1 cellular context compared by ENCODE assay signal in genomic region chr3:63343674-63344073, GRCh38.
TF ChIP-seq lines count a peak whose summit lies in the region.

No MANE protein-coding gene starts in this region.

TF ChIP-seq in K562, 482 proteins besides CTCF, POLR2A, EP300 and RAD21 (continued from another document and continues in another):
- TF ChIP-seq PYGO2 (tag; IDR thresholded peaks at IDR 0.05) (no peak), TEAD4 (IDR thresholded peaks at IDR 0.05; ENCODE audit: low read length) (0 out of 2 replicates have a peak, but pooled peaks have one; percentile 15), TEAD4 (CRISPR knock-in tag; IDR thresholded peaks at IDR 0.05; ENCODE audit: borderline replicate concordance) (no peak), ZNF282 (CRISPR knock-in tag; IDR thresholded peaks at IDR 0.05) (no peak), PBX2 (CRISPR knock-in tag; IDR thresholded peaks at IDR 0.05; ENCODE audit: low read depth) (no peak), PBX2 (tag; conservative IDR thresholded peaks at IDR 0.05; ENCODE audit: low read depth) (peak; percentile 55; the same call in 1 of the 2 replicates), KLF16 (IDR thresholded peaks at IDR 0.05) (no peak), GATAD2A (IDR thresholded peaks at IDR 0.05) (no peak), SPI1 (IDR thresholded peaks at IDR 0.05; ENCODE audit: borderline replicate concordance, low read depth, low read length) (no peak), HNRNPH1 (optimal IDR thresholded peaks at IDR 0.05; ENCODE audit: low read depth, low read length) (no peak), CBX8 (IDR thresholded peaks at IDR 0.05; ENCODE audit: borderline replicate concordance, extremely low read depth, low read depth, low read length, poor library complexity, severe bottlenecking) (no peak), SRSF9 (IDR thresholded peaks at IDR 0.05; ENCODE audit: borderline replicate concordance, low read depth, low read length) (no peak), MCM2 (IDR thresholded peaks at IDR 0.05; ENCODE audit: low read depth) (no peak), FUS (optimal IDR thresholded peaks at IDR 0.05; ENCODE audit: low read depth, low read length) (no peak), MIER1 (IDR thresholded peaks at IDR 0.05; ENCODE audit: low read depth) (no peak), NR4A1 (CRISPR knock-in tag; IDR thresholded peaks at IDR 0.05) (no peak), NR4A1 (tag; IDR thresholded peaks at IDR 0.05) (no peak), NFIC (IDR thresholded peaks at IDR 0.05) (peak; percentile 92), RBBP5 (IDR thresholded peaks at IDR 0.05; ENCODE audit: borderline replicate concordance, insufficient read depth, low read length, poor library complexity, severe bottlenecking) (no peak), RBM25 (IDR thresholded peaks at IDR 0.05; ENCODE audit: low read depth, low read length, severe bottlenecking) (no peak), SOX6 (IDR thresholded peaks at IDR 0.05) (peak; percentile 51; the same call in 1 of the 2 replicates), GTF2E2 (tag; IDR thresholded peaks at IDR 0.05) (no peak), COPS2 (conservative IDR thresholded peaks at IDR 0.05) (no peak), ZNF324 (CRISPR knock-in tag; IDR thresholded peaks at IDR 0.05) (no peak), ZNF184 (CRISPR knock-in tag; IDR thresholded peaks at IDR 0.05) (no peak), IRF9 (tag; IDR thresholded peaks at IDR 0.05) (no peak), FOSL1 (tag; conservative IDR thresholded peaks at IDR 0.05) (peak; percentile 58), NR2F6 (CRISPR knock-in tag; IDR thresholded peaks at IDR 0.05) (no peak), CBFA2T2 (conservative IDR thresholded peaks at IDR 0.05) (0 out of 2 replicates have a peak, but pooled peaks have one; percentile 9), ZSCAN29 (IDR thresholded peaks at IDR 0.05) (peak; percentile 74; the same call in 1 of the 2 replicates), SMAD4 (CRISPR knock-in tag; conservative IDR thresholded peaks at IDR 0.05) (peak; percentile 44; the same call in 1 of the 2 replicates), ZNF274 (IDR thresholded peaks at IDR 0.05; ENCODE audit: borderline replicate concordance, low read depth, low read length) (no peak), CBFB (CRISPR knock-in tag; IDR thresholded peaks at IDR 0.05) (no peak), SMARCB1 (IDR thresholded peaks at IDR 0.05; ENCODE audit: insufficient read length, low read depth) (no peak), PRMT5 (CRISPR knock-in tag; IDR thresholded peaks at IDR 0.05) (no peak), TBP (optimal IDR thresholded peaks at IDR 0.05; ENCODE audit: low read depth, low read length) (no peak), MAFK (IDR thresholded peaks at IDR 0.05; ENCODE audit: low read length) (no peak), RAD51 (IDR thresholded peaks at IDR 0.05; ENCODE audit: borderline replicate concordance, low read depth) (no peak), MLX (CRISPR knock-in tag; conservative IDR thresholded peaks at IDR 0.05) (no peak), BHLHE40 (IDR thresholded peaks at IDR 0.05; ENCODE audit: low read length) (no peak), XRCC4 (IDR thresholded peaks at IDR 0.05; ENCODE audit: extremely low read depth, insufficient read depth, insufficient read length) (no peak), HNRNPLL (IDR thresholded peaks at IDR 0.05; ENCODE audit: low read depth, low read length, poor library complexity, severe bottlenecking) (no peak), ARID1B (IDR thresholded peaks at IDR 0.05) (peak; percentile 66; the same call in 1 of the 2 replicates), ZNF79 (CRISPR knock-in tag; IDR thresholded peaks at IDR 0.05; ENCODE audit: low read depth) (no peak), PREB (CRISPR knock-in tag; IDR thresholded peaks at IDR 0.05) (no peak), BRF1 (IDR thresholded peaks at IDR 0.05; ENCODE audit: borderline replicate concordance, extremely low read depth, insufficient read length) (no peak), CBFA2T3 (IDR thresholded peaks at IDR 0.05) (peak; percentile 53), ZSCAN32 (CRISPR knock-in tag; IDR thresholded peaks at IDR 0.05) (no peak), ZNF263 (CRISPR knock-in tag; IDR thresholded peaks at IDR 0.05; ENCODE audit: borderline replicate concordance) (no peak), NFE2 (IDR thresholded peaks at IDR 0.05; ENCODE audit: low read depth) (peak; percentile 34), ZNF239 (CRISPR knock-in tag; IDR thresholded peaks at IDR 0.05) (no peak), CTBP1 (IDR thresholded peaks at IDR 0.05; ENCODE audit: borderline replicate concordance) (no peak), PHB (CRISPR knock-in tag; IDR thresholded peaks at IDR 0.05) (no peak), RBFOX2 (IDR thresholded peaks at IDR 0.05; ENCODE audit: low read depth, low read length) (no peak), ETV1 (tag; conservative IDR thresholded peaks at IDR 0.05; ENCODE audit: low read depth) (peak; percentile 76)
- TF ChIP-seq, protein P1, sequence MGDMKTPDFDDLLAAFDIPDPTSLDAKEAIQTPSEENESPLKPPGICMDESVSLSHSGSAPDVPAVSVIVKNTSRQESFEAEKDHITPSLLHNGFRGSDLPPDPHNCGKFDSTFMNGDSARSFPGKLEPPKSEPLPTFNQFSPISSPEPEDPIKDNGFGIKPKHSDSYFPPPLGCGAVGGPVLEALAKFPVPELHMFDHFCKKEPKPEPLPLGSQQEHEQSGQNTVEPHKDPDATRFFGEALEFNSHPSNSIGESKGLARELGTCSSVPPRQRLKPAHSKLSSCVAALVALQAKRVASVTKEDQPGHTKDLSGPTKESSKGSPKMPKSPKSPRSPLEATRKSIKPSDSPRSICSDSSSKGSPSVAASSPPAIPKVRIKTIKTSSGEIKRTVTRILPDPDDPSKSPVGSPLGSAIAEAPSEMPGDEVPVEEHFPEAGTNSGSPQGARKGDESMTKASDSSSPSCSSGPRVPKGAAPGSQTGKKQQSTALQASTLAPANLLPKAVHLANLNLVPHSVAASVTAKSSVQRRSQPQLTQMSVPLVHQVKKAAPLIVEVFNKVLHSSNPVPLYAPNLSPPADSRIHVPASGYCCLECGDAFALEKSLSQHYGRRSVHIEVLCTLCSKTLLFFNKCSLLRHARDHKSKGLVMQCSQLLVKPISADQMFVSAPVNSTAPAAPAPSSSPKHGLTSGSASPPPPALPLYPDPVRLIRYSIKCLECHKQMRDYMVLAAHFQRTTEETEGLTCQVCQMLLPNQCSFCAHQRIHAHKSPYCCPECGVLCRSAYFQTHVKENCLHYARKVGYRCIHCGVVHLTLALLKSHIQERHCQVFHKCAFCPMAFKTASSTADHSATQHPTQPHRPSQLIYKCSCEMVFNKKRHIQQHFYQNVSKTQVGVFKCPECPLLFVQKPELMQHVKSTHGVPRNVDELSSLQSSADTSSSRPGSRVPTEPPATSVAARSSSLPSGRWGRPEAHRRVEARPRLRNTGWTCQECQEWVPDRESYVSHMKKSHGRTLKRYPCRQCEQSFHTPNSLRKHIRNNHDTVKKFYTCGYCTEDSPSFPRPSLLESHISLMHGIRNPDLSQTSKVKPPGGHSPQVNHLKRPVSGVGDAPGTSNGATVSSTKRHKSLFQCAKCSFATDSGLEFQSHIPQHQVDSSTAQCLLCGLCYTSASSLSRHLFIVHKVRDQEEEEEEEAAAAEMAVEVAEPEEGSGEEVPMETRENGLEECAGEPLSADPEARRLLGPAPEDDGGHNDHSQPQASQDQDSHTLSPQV (IDR thresholded peaks at IDR 0.05): no peak
- TF ChIP-seq, protein P2, sequence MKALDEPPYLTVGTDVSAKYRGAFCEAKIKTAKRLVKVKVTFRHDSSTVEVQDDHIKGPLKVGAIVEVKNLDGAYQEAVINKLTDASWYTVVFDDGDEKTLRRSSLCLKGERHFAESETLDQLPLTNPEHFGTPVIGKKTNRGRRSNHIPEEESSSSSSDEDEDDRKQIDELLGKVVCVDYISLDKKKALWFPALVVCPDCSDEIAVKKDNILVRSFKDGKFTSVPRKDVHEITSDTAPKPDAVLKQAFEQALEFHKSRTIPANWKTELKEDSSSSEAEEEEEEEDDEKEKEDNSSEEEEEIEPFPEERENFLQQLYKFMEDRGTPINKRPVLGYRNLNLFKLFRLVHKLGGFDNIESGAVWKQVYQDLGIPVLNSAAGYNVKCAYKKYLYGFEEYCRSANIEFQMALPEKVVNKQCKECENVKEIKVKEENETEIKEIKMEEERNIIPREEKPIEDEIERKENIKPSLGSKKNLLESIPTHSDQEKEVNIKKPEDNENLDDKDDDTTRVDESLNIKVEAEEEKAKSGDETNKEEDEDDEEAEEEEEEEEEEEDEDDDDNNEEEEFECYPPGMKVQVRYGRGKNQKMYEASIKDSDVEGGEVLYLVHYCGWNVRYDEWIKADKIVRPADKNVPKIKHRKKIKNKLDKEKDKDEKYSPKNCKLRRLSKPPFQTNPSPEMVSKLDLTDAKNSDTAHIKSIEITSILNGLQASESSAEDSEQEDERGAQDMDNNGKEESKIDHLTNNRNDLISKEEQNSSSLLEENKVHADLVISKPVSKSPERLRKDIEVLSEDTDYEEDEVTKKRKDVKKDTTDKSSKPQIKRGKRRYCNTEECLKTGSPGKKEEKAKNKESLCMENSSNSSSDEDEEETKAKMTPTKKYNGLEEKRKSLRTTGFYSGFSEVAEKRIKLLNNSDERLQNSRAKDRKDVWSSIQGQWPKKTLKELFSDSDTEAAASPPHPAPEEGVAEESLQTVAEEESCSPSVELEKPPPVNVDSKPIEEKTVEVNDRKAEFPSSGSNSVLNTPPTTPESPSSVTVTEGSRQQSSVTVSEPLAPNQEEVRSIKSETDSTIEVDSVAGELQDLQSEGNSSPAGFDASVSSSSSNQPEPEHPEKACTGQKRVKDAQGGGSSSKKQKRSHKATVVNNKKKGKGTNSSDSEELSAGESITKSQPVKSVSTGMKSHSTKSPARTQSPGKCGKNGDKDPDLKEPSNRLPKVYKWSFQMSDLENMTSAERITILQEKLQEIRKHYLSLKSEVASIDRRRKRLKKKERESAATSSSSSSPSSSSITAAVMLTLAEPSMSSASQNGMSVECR (CRISPR knock-in tag; IDR thresholded peaks at IDR 0.05): no peak
- TF ChIP-seq, protein P3, sequence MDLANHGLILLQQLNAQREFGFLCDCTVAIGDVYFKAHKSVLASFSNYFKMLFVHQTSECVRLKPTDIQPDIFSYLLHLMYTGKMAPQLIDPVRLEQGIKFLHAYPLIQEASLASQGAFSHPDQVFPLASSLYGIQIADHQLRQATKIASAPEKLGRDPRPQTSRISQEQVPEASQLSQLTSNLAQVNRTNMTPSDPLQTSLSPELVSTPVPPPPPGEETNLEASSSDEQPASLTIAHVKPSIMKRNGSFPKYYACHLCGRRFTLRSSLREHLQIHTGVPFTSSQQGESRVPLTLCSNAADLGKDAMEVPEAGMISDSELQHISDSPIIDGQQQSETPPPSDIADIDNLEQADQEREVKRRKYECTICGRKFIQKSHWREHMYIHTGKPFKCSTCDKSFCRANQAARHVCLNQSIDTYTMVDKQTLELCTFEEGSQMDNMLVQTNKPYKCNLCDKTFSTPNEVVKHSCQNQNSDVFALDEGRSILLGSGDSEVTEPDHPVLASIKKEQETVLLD (IDR thresholded peaks at IDR 0.05): no peak
- TF ChIP-seq, protein P4, sequence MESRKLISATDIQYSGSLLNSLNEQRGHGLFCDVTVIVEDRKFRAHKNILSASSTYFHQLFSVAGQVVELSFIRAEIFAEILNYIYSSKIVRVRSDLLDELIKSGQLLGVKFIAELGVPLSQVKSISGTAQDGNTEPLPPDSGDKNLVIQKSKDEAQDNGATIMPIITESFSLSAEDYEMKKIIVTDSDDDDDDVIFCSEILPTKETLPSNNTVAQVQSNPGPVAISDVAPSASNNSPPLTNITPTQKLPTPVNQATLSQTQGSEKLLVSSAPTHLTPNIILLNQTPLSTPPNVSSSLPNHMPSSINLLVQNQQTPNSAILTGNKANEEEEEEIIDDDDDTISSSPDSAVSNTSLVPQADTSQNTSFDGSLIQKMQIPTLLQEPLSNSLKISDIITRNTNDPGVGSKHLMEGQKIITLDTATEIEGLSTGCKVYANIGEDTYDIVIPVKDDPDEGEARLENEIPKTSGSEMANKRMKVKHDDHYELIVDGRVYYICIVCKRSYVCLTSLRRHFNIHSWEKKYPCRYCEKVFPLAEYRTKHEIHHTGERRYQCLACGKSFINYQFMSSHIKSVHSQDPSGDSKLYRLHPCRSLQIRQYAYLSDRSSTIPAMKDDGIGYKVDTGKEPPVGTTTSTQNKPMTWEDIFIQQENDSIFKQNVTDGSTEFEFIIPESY (CRISPR knock-in tag; IDR thresholded peaks at IDR 0.05): no peak
